Comparison of ENCODE assay signal across 28 cellular contexts in genomic region chr10:10327934-10328333, GRCh38.
"Had no signal": no experiment of that assay in that cellular context is flagged by ENCODE, and none has a peak within 500 bp of the region (broad histone marks: within the 10 kb centered on the region; RNA-seq: fewer than 3 reads in every experiment).

No MANE protein-coding gene starts in this region.

- H3K27me3 Mint-ChIP-seq: naive B cell; stimulated activated memory B cell treated with anti-CD40 and anti-IgM and Interleukin-4, amounts not matched to agents 10 μg/mL and 1 μg/mL and 100 μg/mL, for 72 hours; stimulated activated naive CD8-positive, alpha-beta T cell treated with anti-CD3 and anti-CD28 coated beads, Interleukin-15, amount 100 ng/mL, for 72 hours had no signal

- H3K36me3 ChIP-seq: left ventricle myocardium inferior, pancreas, prostate gland, sigmoid colon, thyroid gland, transverse colon, upper lobe of left lung, vagina had no signal

- H3K4me2 ChIP-seq: hepatocyte, smooth muscle cell had no signal

- H3K9me3 ChIP-seq: left ventricle myocardium inferior, pancreas, prostate gland, sigmoid colon, testis, thyroid gland, transverse colon, upper lobe of left lung, vagina had no signal

- H3K4me3 Mint-ChIP-seq: mesothelial cell of epicardium; naive B cell; natural killer cell treated with Interleukin-12 subunit alpha and Interleukin-12 subunit beta and Interleukin-15 and Interleukin-18, amount 100 ng/mL, for 72 hours; stimulated activated memory B cell treated with anti-CD40 and anti-IgM and Interleukin-4, amounts not matched to agents 10 μg/mL and 1 μg/mL and 100 μg/mL, for 72 hours; stimulated activated naive CD8-positive, alpha-beta T cell treated with anti-CD3 and anti-CD28 coated beads, Interleukin-15, amount 100 ng/mL, for 72 hours had no signal

- H3K27ac ChIP-seq: hepatocyte, left ventricle myocardium inferior, pancreas, prostate gland, sigmoid colon, testis, thyroid gland, transverse colon, upper lobe of left lung, vagina had no signal

- H3K4me3 ChIP-seq: hepatocyte, left ventricle myocardium inferior, lung, pancreas, prostate gland, sigmoid colon, smooth muscle cell, testis, thyroid gland, transverse colon, upper lobe of left lung, vagina had no signal

- H3K4me1 Mint-ChIP-seq: naive B cell; stimulated activated memory B cell treated with anti-CD40 and anti-IgM and Interleukin-4, amounts not matched to agents 10 μg/mL and 1 μg/mL and 100 μg/mL, for 72 hours; stimulated activated naive CD8-positive, alpha-beta T cell treated with anti-CD3 and anti-CD28 coated beads, Interleukin-15, amount 100 ng/mL, for 72 hours had no signal

- FAIRE-seq: pancreas had no signal

- H3K36me3 Mint-ChIP-seq: mesothelial cell of epicardium; naive B cell; natural killer cell treated with Interleukin-12 subunit alpha and Interleukin-12 subunit beta and Interleukin-15 and Interleukin-18, amount 100 ng/mL, for 72 hours; stimulated activated memory B cell treated with anti-CD40 and anti-IgM and Interleukin-4, amounts not matched to agents 10 μg/mL and 1 μg/mL and 100 μg/mL, for 72 hours had no signal

- H3K27me3 ChIP-seq: hepatocyte, pancreas, sigmoid colon, testis, thyroid gland, transverse colon, upper lobe of left lung, vagina had no signal

- DNase-seq: islet precursor cell; left ventricle myocardium inferior; mesendoderm; naive B cell; pancreas; posterior cingulate gyrus; retina; right cardiac atrium; sigmoid colon; stimulated activated CD4-positive, alpha-beta T cell treated with anti-CD3 and anti-CD28 coated beads, Interleukin-1b, Interleukin-23, amount 100 ng/mL, for 48 hours; stimulated activated CD4-positive, alpha-beta T cell treated with anti-CD3 and anti-CD28 coated beads, Interleukin-2, amount 100 ng/mL, for 48 hours; stimulated activated CD4-positive, alpha-beta T cell treated with anti-CD3 and anti-CD28 coated beads, Interleukin-4, amount 100 ng/mL, for 4 hours; stimulated activated CD8-positive, alpha-beta memory T cell treated with anti-CD3 and anti-CD28 coated beads, Interleukin-4, amount 100 ng/mL, for 48 hours; stimulated activated naive CD4-positive, alpha-beta T cell treated with Interleukin-2 at 50 U/mL for 16 hours; stimulated activated naive CD8-positive, alpha-beta T cell treated with anti-CD3 and anti-CD28 coated beads, Interleukin-15, amount 100 ng/mL, for 72 hours; substantia nigra; testis; thyroid gland; transverse colon; upper lobe of left lung had no signal

- H2AFZ ChIP-seq: hepatocyte had no signal

- ATAC-seq: natural killer cell treated with Interleukin-12 subunit alpha and Interleukin-12 subunit beta and Interleukin-15 and Interleukin-18, amount 100 ng/mL, for 72 hours; pancreas; right cardiac atrium; stimulated activated memory B cell treated with anti-CD40 and anti-IgM and Interleukin-4, amounts not matched to agents 10 μg/mL and 1 μg/mL and 100 μg/mL, for 72 hours; stimulated activated naive CD8-positive, alpha-beta T cell treated with anti-CD3 and anti-CD28 coated beads, Interleukin-15, amount 100 ng/mL, for 72 hours had no signal

- H3K9me3 Mint-ChIP-seq: natural killer cell treated with Interleukin-12 subunit alpha and Interleukin-12 subunit beta and Interleukin-15 and Interleukin-18, amount 100 ng/mL, for 72 hours had no signal

- H3K4me1 ChIP-seq: left ventricle myocardium inferior, pancreas, prostate gland, sigmoid colon, testis, thyroid gland, transverse colon, upper lobe of left lung, vagina had no signal

- H3K79me2 ChIP-seq: hepatocyte had no signal
